1 cellular context compared by ENCODE assay signal in genomic region chr1:6591222-6591621, GRCh38.
TF ChIP-seq lines count a peak whose summit lies in the region.

No MANE protein-coding gene starts in this region.

TF ChIP-seq in GM12878, 131 proteins besides CTCF, POLR2A, EP300 and RAD21:
- TF ChIP-seq SPI1 (IDR thresholded peaks at IDR 0.05; ENCODE audit: borderline replicate concordance, insufficient read depth, low read depth, low read length) (peak; percentile 25; the same call in 1 of the 2 replicates), POLR2AphosphoS2 (IDR thresholded peaks at IDR 0.05; ENCODE audit: low read depth, low read length) (0 out of 2 replicates have a peak, but pooled peaks have one; percentile 21), RELA (IDR thresholded peaks at IDR 0.05; ENCODE audit: borderline replicate concordance, partially characterized antibody) (no peak)
TF ChIP-seq in GM12878: peak in this region for 2.
